ENCODE assay signal across 10 cellular contexts in the genomic region with DNA sequence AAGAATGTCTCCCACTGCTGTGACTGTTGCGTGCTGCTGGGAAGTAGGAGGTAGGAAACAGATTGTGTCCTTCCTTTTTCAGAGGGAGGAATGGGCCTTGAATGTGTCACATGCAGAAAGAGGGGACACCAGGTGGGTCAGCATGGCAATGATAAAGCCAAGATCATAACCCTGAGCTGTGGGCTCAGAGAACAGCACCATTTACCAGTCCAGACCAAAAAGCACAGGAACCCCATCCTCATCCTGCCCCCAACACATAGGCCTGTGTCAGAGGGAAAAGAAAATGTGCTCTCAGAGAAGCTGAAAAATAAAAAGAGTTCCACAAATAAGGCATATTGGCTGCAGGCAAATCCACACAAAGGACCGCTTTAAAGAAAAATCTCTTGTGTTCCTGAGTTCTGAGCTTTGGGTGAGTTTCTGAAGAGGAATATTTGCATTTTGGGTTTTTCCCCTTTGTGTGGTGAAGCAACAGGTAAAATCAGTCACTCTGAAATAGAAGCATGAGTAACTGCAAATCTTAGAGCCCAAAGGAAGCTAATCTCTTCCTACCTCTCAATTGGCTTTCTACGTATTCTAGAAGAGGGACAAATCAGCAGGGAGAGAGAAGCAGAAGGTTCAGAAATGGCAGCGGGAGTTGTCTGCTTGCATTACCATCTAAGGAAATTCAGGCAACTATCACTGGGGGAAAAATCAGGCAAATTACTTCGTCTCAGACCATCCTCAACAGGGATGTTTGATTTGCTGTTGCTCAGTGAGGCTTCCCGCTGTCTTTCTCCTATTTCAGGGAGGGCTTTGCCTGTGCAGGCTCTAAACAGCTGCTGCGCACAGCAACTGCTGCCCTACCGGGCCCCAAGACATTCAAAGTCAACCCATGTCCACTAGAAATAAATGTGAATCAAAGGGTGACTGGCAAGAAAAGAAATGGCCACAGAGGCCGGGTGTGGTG.
DNase-seq lines count a peak whose midpoint lies in the region; ATAC-seq and TF ChIP-seq lines count a peak whose summit lies in the region.
"Had no signal": no experiment of that assay in that cellular context is flagged by ENCODE, and none has a peak within 500 bp of the region (broad histone marks: within the 10 kb centered on the region; RNA-seq: fewer than 3 reads in every experiment).

No MANE protein-coding gene starts in this region.

- no peak overlapping the region for H3K23ac ChIP-seq in mesendoderm (ENCODE audit: low read length)

- no peak overlapping the region for H3K9ac ChIP-seq in mesendoderm (ENCODE audit: low read length)

- H2AK5ac ChIP-seq in mesendoderm (ENCODE audit: low read length): peak overlapping the region; percentile 45

- H3K4ac ChIP-seq in mesendoderm (ENCODE audit: low read depth, low read length): no peak overlapping the region

- H3K4me3 ChIP-seq in mesendoderm (ENCODE audit: low read length) (no peak overlapping the region), BE2C (ENCODE audit: low read depth, low read length) (no peak overlapping the region), brain microvascular endothelial cell (ENCODE audit: low read depth, low read length) (no peak overlapping the region)

- no peaks in the 10 kb centered on the region for H3K79me1 ChIP-seq in mesendoderm (ENCODE audit: low read length)

- peak overlapping the region; percentile 25 for H3K56ac ChIP-seq in mesendoderm (ENCODE audit: low read length)

- DNase-seq in mesendoderm: no peak
- DNase-seq in NCI-H524 treated with DMSO at 0.1 percent for 48 hours (lab: John Stamatoyannopoulos, UW): no peak
- DNase-seq in BE2C: no peak
- DNase-seq in NK-92 (lab: John Stamatoyannopoulos, UW; ENCODE audit: unreplicated experiment): no peak
- DNase-seq in brain microvascular endothelial cell: no peak
- DNase-seq: head of caudate nucleus, NCI-H187 treated with DMSO at 0.1 percent for 48 hours had no signal

- H3K27me3 ChIP-seq in mesendoderm (ENCODE audit: insufficient read depth, low read length, poor library complexity) (no peaks in the 10 kb centered on the region), BE2C (no peaks in the 10 kb centered on the region), brain microvascular endothelial cell (replicated peaks) (no peaks in the 10 kb centered on the region)

- H3K4me1 ChIP-seq in mesendoderm (ENCODE audit: control insufficient read depth, low read depth, low read length): no peaks in the 10 kb centered on the region
- H3K4me1 ChIP-seq in BE2C: no peaks in the 10 kb centered on the region

- H2BK15ac ChIP-seq in mesendoderm (replicated peaks; ENCODE audit: low read depth): no peak overlapping the region

- ATAC-seq in GM18870 (IDR thresholded peaks at IDR 0.05; ENCODE audit: unreplicated experiment) (peak; percentile 92), GM21619 (IDR thresholded peaks at IDR 0.05; ENCODE audit: unreplicated experiment) (peak; percentile 95), HG03439 (IDR thresholded peaks at IDR 0.05; ENCODE audit: unreplicated experiment) (peak; percentile 96)

- H3K79me2 ChIP-seq in mesendoderm (ENCODE audit: control insufficient read depth, insufficient read depth, low read length): no peaks in the 10 kb centered on the region

- no peak overlapping the region for H4K5ac ChIP-seq in mesendoderm (ENCODE audit: low read length)

- TF ChIP-seq CTCF in BE2C (IDR thresholded peaks at IDR 0.05; ENCODE audit: low read depth, low read length) (no peak), brain microvascular endothelial cell (IDR thresholded peaks at IDR 0.05; ENCODE audit: low read depth, low read length, missing control alignments) (no peak)

- H3K27ac ChIP-seq in mesendoderm (ENCODE audit: low read depth, low read length) (no peak overlapping the region), brain microvascular endothelial cell (no peak overlapping the region)

- no peaks in the 10 kb centered on the region for H3K36me3 ChIP-seq in mesendoderm (ENCODE audit: control insufficient read depth, insufficient read depth, low read length)
- no peaks in the 10 kb centered on the region for H3K36me3 ChIP-seq in BE2C
- H3K36me3 ChIP-seq in brain microvascular endothelial cell (replicated peaks): no peaks in the 10 kb centered on the region

- in situ Hi-C loops in brain microvascular endothelial cell (cut with HindIII; ENCODE audit: low pct_ligation_motif_present, low sequenced_read_pairs): no loop called here

- no peak overlapping the region for H3K18ac ChIP-seq in mesendoderm (ENCODE audit: low read length)

- no peak overlapping the region for H2BK5ac ChIP-seq in mesendoderm (ENCODE audit: low read length)

- H4K8ac ChIP-seq in mesendoderm (ENCODE audit: low read depth, low read length): no peak overlapping the region

- H2BK120ac ChIP-seq in mesendoderm (ENCODE audit: low read depth, low read length): no peak overlapping the region

- no peaks in the 10 kb centered on the region for H3K9me3 ChIP-seq in BE2C

- H3K4me2 ChIP-seq in mesendoderm (ENCODE audit: low read length): no peak overlapping the region

- WGBS in mesendoderm (ENCODE audit: extremely low coverage, insufficient coverage, low lambda C conversion rate): no CpG with 5 or more reads among the region's 9 CpGs
